ENCODE assay signal across 9 cellular contexts in genomic region chr10:25226775-25227682, GRCh38. TPM values are rescaled to one million over a fixed set of nuclear protein-coding genes. Genes with fewer than 3 reads are reported as not detected.
DNase-seq lines count a peak whose midpoint lies in the region; ATAC-seq and TF ChIP-seq lines count a peak whose summit lies in the region.
"Had no signal": no experiment of that assay in that cellular context is flagged by ENCODE, and none has a peak within 500 bp of the region (broad histone marks: within the 10 kb centered on the region; RNA-seq: fewer than 3 reads in every experiment).

No MANE protein-coding gene starts in this region.

- H3K4me3 ChIP-seq in HL-60 (replicated peaks; ENCODE audit: insufficient read depth, low read length), result no peak overlapping the region
- no peak overlapping the region for H3K4me3 ChIP-seq in fibroblast of mammary gland (ENCODE audit: control insufficient read depth, low read depth, low read length)

- H3K27ac ChIP-seq in HL-60 (replicated peaks), result no peak overlapping the region

- in situ Hi-C loops in SK-MEL-5 (cut with HindIII; ENCODE audit: low pct_unique_long_range_greater_than_20kb, low sequenced_read_pairs), result no loop called here

- H3K27me3 ChIP-seq in HL-60 (ENCODE audit: insufficient read depth, poor library complexity, severe bottlenecking), result no peaks in the 10 kb centered on the region

- DNase-seq in activated CD4-positive, alpha-beta T cell treated with anti-CD3 and anti-CD28 coated beads, Interleukin-2, amount 10 ng/mL, durations not matched to agents 7 days and 5 days, result peak; percentile 7
- DNase-seq in activated CD4-positive, alpha-beta T cell treated with anti-CD3 and anti-CD28 coated beads, Interleukin-2, amount 50 U/mL, for 1 hour, result no peak
- DNase-seq in HL-60 (ENCODE audit: low read depth in 1 of 2, low spot score in 1 of 2) (peak in 1 of 2 experiments; percentile 2), SK-MEL-5 (ENCODE audit: low read depth, low spot score) (peak; percentile 80), fibroblast of mammary gland (ENCODE audit: low read depth) (peak; percentile 51), nucleus accumbens (lab: John Stamatoyannopoulos, UW) (peak in 31 of 56 donors; percentile 1 to 58 (median 12)), NK-92 (lab: John Stamatoyannopoulos, UW; ENCODE audit: unreplicated experiment) (no peak)

- peak; percentile 7 for TF ChIP-seq CTCF in HL-60 (IDR thresholded peaks at IDR 0.05; ENCODE audit: insufficient read depth, low read length)
- peak; percentile 80 for TF ChIP-seq CTCF in fibroblast of mammary gland (conservative IDR thresholded peaks at IDR 0.05; ENCODE audit: control insufficient read depth, insufficient read depth, low read depth, low read length)

- H3K9me3 Mint-ChIP-seq in activated CD4-positive, alpha-beta T cell treated with anti-CD3 and anti-CD28 coated beads, Interleukin-2, amount 10 ng/mL, durations not matched to agents 7 days and 5 days, result no peaks in the 10 kb centered on the region
- no peaks in the 10 kb centered on the region for H3K9me3 Mint-ChIP-seq in activated T-helper 17 cell treated with anti-CD3 and anti-CD28 coated beads, Interleukin-2, amount 50 U/mL, for 72 hours
- H3K9me3 Mint-ChIP-seq: central memory CD8-positive, alpha-beta T cell had no signal

- no peak overlapping the region for H3K27ac Mint-ChIP-seq in activated CD4-positive, alpha-beta T cell treated with anti-CD3 and anti-CD28 coated beads, Interleukin-2, amount 10 ng/mL, durations not matched to agents 7 days and 5 days
- no peak overlapping the region for H3K27ac Mint-ChIP-seq in activated T-helper 17 cell treated with anti-CD3 and anti-CD28 coated beads, Interleukin-2, amount 50 U/mL, for 72 hours

- POLR2A ChIA-PET in activated CD4-positive, alpha-beta T cell treated with anti-CD3 and anti-CD28 coated beads, Interleukin-2, amount 10 ng/mL, durations not matched to agents 7 days and 5 days (lab: Charles Lee), result no interaction called here

- H3K4me1 Mint-ChIP-seq in activated CD4-positive, alpha-beta T cell treated with anti-CD3 and anti-CD28 coated beads, Interleukin-2, amount 10 ng/mL, durations not matched to agents 7 days and 5 days, result no peaks in the 10 kb centered on the region
- no peaks in the 10 kb centered on the region for H3K4me1 Mint-ChIP-seq in activated T-helper 17 cell treated with anti-CD3 and anti-CD28 coated beads, Interleukin-2, amount 50 U/mL, for 72 hours
- H3K4me1 Mint-ChIP-seq: central memory CD8-positive, alpha-beta T cell had no signal

- no peaks in the 10 kb centered on the region for H3K36me3 Mint-ChIP-seq in activated CD4-positive, alpha-beta T cell treated with anti-CD3 and anti-CD28 coated beads, Interleukin-2, amount 10 ng/mL, durations not matched to agents 7 days and 5 days (ENCODE audit: low read depth)
- H3K36me3 Mint-ChIP-seq in activated T-helper 17 cell treated with anti-CD3 and anti-CD28 coated beads, Interleukin-2, amount 50 U/mL, for 72 hours (ENCODE audit: low read depth), result no peaks in the 10 kb centered on the region

- H3K4me3 Mint-ChIP-seq in activated CD4-positive, alpha-beta T cell treated with anti-CD3 and anti-CD28 coated beads, Interleukin-2, amount 10 ng/mL, durations not matched to agents 7 days and 5 days, result no peak overlapping the region
- H3K4me3 Mint-ChIP-seq in activated T-helper 17 cell treated with anti-CD3 and anti-CD28 coated beads, Interleukin-2, amount 50 U/mL, for 72 hours, result no peak overlapping the region
- H3K4me3 Mint-ChIP-seq: central memory CD8-positive, alpha-beta T cell had no signal

- H3K27me3 Mint-ChIP-seq in activated CD4-positive, alpha-beta T cell treated with anti-CD3 and anti-CD28 coated beads, Interleukin-2, amount 10 ng/mL, durations not matched to agents 7 days and 5 days, result no peaks in the 10 kb centered on the region
- H3K27me3 Mint-ChIP-seq in activated T-helper 17 cell treated with anti-CD3 and anti-CD28 coated beads, Interleukin-2, amount 50 U/mL, for 72 hours, result no peaks in the 10 kb centered on the region
- H3K27me3 Mint-ChIP-seq: central memory CD8-positive, alpha-beta T cell had no signal

- ATAC-seq in activated T-helper 17 cell treated with anti-CD3 and anti-CD28 coated beads, Interleukin-2, amount 50 U/mL, for 72 hours (replicated peaks), result no peak

- CTCF ChIA-PET in activated CD4-positive, alpha-beta T cell treated with anti-CD3 and anti-CD28 coated beads, Interleukin-2, amount 10 ng/mL, durations not matched to agents 7 days and 5 days (lab: Charles Lee), result no interaction called here

RNA-seq across cellular contexts. Expression of gene GPR158, which starts 52.2 kb away (rescaled TPM):
- total RNA-seq in activated CD4-positive, alpha-beta T cell treated with anti-CD3 and anti-CD28 coated beads, Interleukin-2, amount 10 ng/mL, durations not matched to agents 7 days and 5 days, result not detected
- total RNA-seq in SK-MEL-5 (2014; rRNA removed; shearing (Covaris generic)), result 10.8 and 12.3 TPM in 2 replicates
- polyA plus RNA-seq in SK-MEL-5 (2015; cell fraction: cytosol; rRNA removed), result 8.3 and 8.6 TPM in 2 replicates
- 9.5 and 9.7 TPM in 2 replicates for polyA plus RNA-seq in SK-MEL-5 (2015; cell fraction: nucleus; rRNA removed)
- not detected for total RNA-seq in activated T-helper 17 cell treated with anti-CD3 and anti-CD28 coated beads, Interleukin-2, amount 50 U/mL, for 72 hours

Comparison
In these comparisons a context has a peak if more than half of its experiments do, and no peak if none do; other contexts are left out.
1. DNase-seq: peak in activated CD4-positive, alpha-beta T cell treated with anti-CD3 and anti-CD28 coated beads, Interleukin-2, amount 10 ng/mL, durations not matched to agents 7 days and 5 days (single experiment), SK-MEL-5 (single experiment), fibroblast of mammary gland (single experiment) and nucleus accumbens (31 of 56); none in activated CD4-positive, alpha-beta T cell treated with anti-CD3 and anti-CD28 coated beads, Interleukin-2, amount 50 U/mL, for 1 hour (single experiment) and NK-92 (single experiment).
2. RNA of gene GPR158, which starts 52.2 kb away (total RNA-seq): 10.8 to 12.3 TPM in SK-MEL-5; not detected in activated T-helper 17 cell treated with anti-CD3 and anti-CD28 coated beads, Interleukin-2, amount 50 U/mL, for 72 hours and not detected in activated CD4-positive, alpha-beta T cell treated with anti-CD3 and anti-CD28 coated beads, Interleukin-2, amount 10 ng/mL, durations not matched to agents 7 days and 5 days; every median in the first group is over 10 times any median in the second.